Comparison of ENCODE assay signal across 25 cellular contexts in genomic region chr15:87734571-87735373, GRCh38.
DNase-seq lines count a peak whose midpoint lies in the region; ATAC-seq, FAIRE-seq and TF ChIP-seq lines count a peak whose summit lies in the region.
"Had no signal": no experiment of that assay in that cellular context is flagged by ENCODE, and none has a peak within 500 bp of the region (broad histone marks: within the 10 kb centered on the region; RNA-seq: fewer than 3 reads in every experiment).

No MANE protein-coding gene starts in this region.

- H3K27ac Mint-ChIP-seq in nephron = peak overlapping the region in 2 of 3 experiments; percentile 6 to 48
- H3K27ac Mint-ChIP-seq in stimulated activated effector memory CD8-positive, alpha-beta T cell treated with anti-CD3 and anti-CD28 coated beads, Interleukin-12 subunit alpha, Interleukin-12 subunit beta, amount 100 ng/mL, for 72 hours = no peak overlapping the region
- H3K27ac Mint-ChIP-seq: CD4-positive, CD25-positive, alpha-beta regulatory T cell; CD8-positive, alpha-beta memory T cell; GM23338; HFFc6 had no signal

- no peak for TF ChIP-seq POLR2A in GM12892 (IDR thresholded peaks at IDR 0.05; ENCODE audit: low read depth, low read length)
- TF ChIP-seq POLR2A in prostate gland (IDR thresholded peaks at IDR 0.05) = no peak

- H3K4me1 ChIP-seq in SJCRH30 (peaks cover 37% of the 10 kb centered on the region), prostate gland (replicated peaks) (no peaks in the 10 kb centered on the region)

- H3K9me3 Mint-ChIP-seq in nephron = no peaks in the 10 kb centered on the region
- peaks cover 2% of the 10 kb centered on the region for H3K9me3 Mint-ChIP-seq in stimulated activated effector memory CD8-positive, alpha-beta T cell treated with anti-CD3 and anti-CD28 coated beads, Interleukin-12 subunit alpha, Interleukin-12 subunit beta, amount 100 ng/mL, for 72 hours
- H3K9me3 Mint-ChIP-seq: GM23338, HFFc6 had no signal

- DNase-seq in SJCRH30 (peak; percentile 53 to 71), urothelium cell line (ENCODE audit: low spot score) (no peak), GM12892 (ENCODE audit: insufficient read length) (no peak), prostate gland (ENCODE audit: low spot score) (no peak)
- no peak for DNase-seq in stimulated activated effector memory CD8-positive, alpha-beta T cell treated with anti-CD3 and anti-CD28 coated beads, Interleukin-12 subunit alpha, Interleukin-12 subunit beta, amount 100 ng/mL, for 72 hours (ENCODE audit: low spot score in 2 of 2)
- DNase-seq: ACHN; BE2C; C1 segment of cervical spinal cord; CD4-positive, CD25-positive, alpha-beta regulatory T cell; CD8-positive, alpha-beta memory T cell; COR-L47; DMS 273 treated with DMSO at 0.1 percent for 48 hours; DMS53; DND-41; EL; H7; HFFc6 had no signal

- whole genome bisulfite sequencing in prostate gland = 78% methylated on average over 11 of the region's 11 CpGs

- peak; percentile 58 for FAIRE-seq in urothelium cell line (lab: Jason Lieb, UNC)
- no peak for FAIRE-seq in GM12892 (lab: Jason Lieb, UNC)
- FAIRE-seq: A204.1, GM12891, GM18507, HepG2 had no signal

- no peaks in the 10 kb centered on the region for H3K36me3 Mint-ChIP-seq in nephron (ENCODE audit: low read depth)
- H3K36me3 Mint-ChIP-seq in stimulated activated effector memory CD8-positive, alpha-beta T cell treated with anti-CD3 and anti-CD28 coated beads, Interleukin-12 subunit alpha, Interleukin-12 subunit beta, amount 100 ng/mL, for 72 hours = no peaks in the 10 kb centered on the region
- H3K36me3 Mint-ChIP-seq: CD4-positive, CD25-positive, alpha-beta regulatory T cell; CD8-positive, alpha-beta memory T cell had no signal

- no peak overlapping the region for H3K4me3 ChIP-seq in SJCRH30
- no peak overlapping the region for H3K4me3 ChIP-seq in prostate gland
- H3K4me3 ChIP-seq: GM23338 had no signal

- H3K4me1 Mint-ChIP-seq in nephron = peaks cover 52% of the 10 kb centered on the region
- H3K4me1 Mint-ChIP-seq in stimulated activated effector memory CD8-positive, alpha-beta T cell treated with anti-CD3 and anti-CD28 coated beads, Interleukin-12 subunit alpha, Interleukin-12 subunit beta, amount 100 ng/mL, for 72 hours = no peaks in the 10 kb centered on the region
- H3K4me1 Mint-ChIP-seq: GM23338 had no signal

- H3K9me3 ChIP-seq in SJCRH30 (replicated peaks) = no peaks in the 10 kb centered on the region
- no peaks in the 10 kb centered on the region for H3K9me3 ChIP-seq in prostate gland
- H3K9me3 ChIP-seq: BE2C had no signal

- H3K36me3 ChIP-seq in SJCRH30 = no peaks in the 10 kb centered on the region
- no peaks in the 10 kb centered on the region for H3K36me3 ChIP-seq in prostate gland
- H3K36me3 ChIP-seq: BE2C had no signal

- intact Hi-C loops in prostate gland (cut with DNase I) = no loop called here

- ATAC-seq in SK-N-SH treated with all-trans-retinoic acid at 6 μM for 48 hours = no peak
- ATAC-seq in stimulated activated effector memory CD8-positive, alpha-beta T cell treated with anti-CD3 and anti-CD28 coated beads, Interleukin-12 subunit alpha, Interleukin-12 subunit beta, amount 100 ng/mL, for 72 hours = no peak
- ATAC-seq: GM23338, HCT116, HepG2 had no signal

- peak overlapping the region; percentile 68 for H3K27ac ChIP-seq in SJCRH30
- H3K27ac ChIP-seq in prostate gland = no peak overlapping the region

- TF ChIP-seq CTCF in nephron (IDR thresholded peaks at IDR 0.05; ENCODE audit: unreplicated experiment in 3 of 3) = no peak
- no peak for TF ChIP-seq CTCF in prostate gland (IDR thresholded peaks at IDR 0.05)

- H3K27me3 ChIP-seq in SJCRH30 (no peaks in the 10 kb centered on the region), prostate gland (replicated peaks; ENCODE audit: insufficient read depth) (no peaks in the 10 kb centered on the region)
- H3K27me3 ChIP-seq: BE2C had no signal

- peaks cover 12% of the 10 kb centered on the region for H3K27me3 Mint-ChIP-seq in nephron (ENCODE audit: low read depth)
- H3K27me3 Mint-ChIP-seq: CD4-positive, CD25-positive, alpha-beta regulatory T cell had no signal

- no peak overlapping the region for H3K4me3 Mint-ChIP-seq in nephron
- no peak overlapping the region for H3K4me3 Mint-ChIP-seq in stimulated activated effector memory CD8-positive, alpha-beta T cell treated with anti-CD3 and anti-CD28 coated beads, Interleukin-12 subunit alpha, Interleukin-12 subunit beta, amount 100 ng/mL, for 72 hours
- H3K4me3 Mint-ChIP-seq: CD4-positive, CD25-positive, alpha-beta regulatory T cell; CD8-positive, alpha-beta memory T cell; GM23338; HFFc6 had no signal

TF ChIP-seq in SK-N-SH treated with all-trans-retinoic acid at 6 μM for 48 hours, 23 proteins besides CTCF, POLR2A, EP300 and RAD21:
- TF ChIP-seq ISL1 (CRISPR knock-in tag; IDR thresholded peaks at IDR 0.05) = peak; percentile 29; the same call in 1 of the 2 replicates
- TF ChIP-seq SNAI2 (CRISPR knock-in tag; IDR thresholded peaks at IDR 0.05) = 0 out of 2 replicates have a peak, but pooled peaks have one; percentile 55
- TF ChIP-seq CSRNP3 (CRISPR knock-in tag; IDR thresholded peaks at IDR 0.05) = no peak

Comparison
In these comparisons a context has a peak if more than half of its experiments do, and no peak if none do; other contexts are left out.
1. DNase-seq: peak in SJCRH30 (2 of 2); none in urothelium cell line (single experiment), GM12892 (single experiment), stimulated activated effector memory CD8-positive, alpha-beta T cell treated with anti-CD3 and anti-CD28 coated beads, Interleukin-12 subunit alpha, Interleukin-12 subunit beta, amount 100 ng/mL, for 72 hours (0 of 2) and prostate gland (single experiment).